Comparison of ENCODE assay signal across 1 cellular context in the genomic region with DNA sequence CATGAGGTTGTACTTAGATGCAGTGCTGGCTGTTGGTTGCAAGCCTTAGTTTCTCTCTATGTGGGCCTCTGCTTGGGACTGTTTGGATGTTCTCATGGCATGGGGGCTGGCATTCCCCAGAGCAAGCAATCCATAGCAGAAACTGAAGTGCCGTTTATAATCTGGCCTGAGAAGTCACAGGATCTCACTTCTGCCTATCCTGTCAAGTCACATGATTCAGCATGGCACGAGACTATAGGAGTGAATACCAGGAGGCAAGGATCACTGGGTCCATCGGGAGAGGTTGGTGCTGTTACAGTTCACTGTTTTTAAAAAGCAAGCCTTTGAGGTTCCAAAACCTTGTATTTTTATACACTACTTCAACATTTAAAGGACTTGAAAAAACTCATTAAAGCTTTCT.
TF ChIP-seq lines count a peak whose summit lies in the region.

No MANE protein-coding gene starts in this region.

TF ChIP-seq in HepG2, 621 proteins besides CTCF, POLR2A, EP300 and RAD21 (continued from another document):
- TF ChIP-seq ZNF646 (CRISPR knock-in tag; IDR thresholded peaks at IDR 0.05): no peak
- TF ChIP-seq, protein P1, sequence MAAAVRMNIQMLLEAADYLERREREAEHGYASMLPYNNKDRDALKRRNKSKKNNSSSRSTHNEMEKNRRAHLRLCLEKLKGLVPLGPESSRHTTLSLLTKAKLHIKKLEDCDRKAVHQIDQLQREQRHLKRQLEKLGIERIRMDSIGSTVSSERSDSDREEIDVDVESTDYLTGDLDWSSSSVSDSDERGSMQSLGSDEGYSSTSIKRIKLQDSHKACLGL (CRISPR knock-in tag; IDR thresholded peaks at IDR 0.05): no peak
- no peak for TF ChIP-seq TBX3 (IDR thresholded peaks at IDR 0.05; ENCODE audit: borderline replicate concordance)
- TF ChIP-seq KLF12 (CRISPR knock-in tag; IDR thresholded peaks at IDR 0.05; ENCODE audit: borderline replicate concordance): no peak
- TF ChIP-seq, protein P2, sequence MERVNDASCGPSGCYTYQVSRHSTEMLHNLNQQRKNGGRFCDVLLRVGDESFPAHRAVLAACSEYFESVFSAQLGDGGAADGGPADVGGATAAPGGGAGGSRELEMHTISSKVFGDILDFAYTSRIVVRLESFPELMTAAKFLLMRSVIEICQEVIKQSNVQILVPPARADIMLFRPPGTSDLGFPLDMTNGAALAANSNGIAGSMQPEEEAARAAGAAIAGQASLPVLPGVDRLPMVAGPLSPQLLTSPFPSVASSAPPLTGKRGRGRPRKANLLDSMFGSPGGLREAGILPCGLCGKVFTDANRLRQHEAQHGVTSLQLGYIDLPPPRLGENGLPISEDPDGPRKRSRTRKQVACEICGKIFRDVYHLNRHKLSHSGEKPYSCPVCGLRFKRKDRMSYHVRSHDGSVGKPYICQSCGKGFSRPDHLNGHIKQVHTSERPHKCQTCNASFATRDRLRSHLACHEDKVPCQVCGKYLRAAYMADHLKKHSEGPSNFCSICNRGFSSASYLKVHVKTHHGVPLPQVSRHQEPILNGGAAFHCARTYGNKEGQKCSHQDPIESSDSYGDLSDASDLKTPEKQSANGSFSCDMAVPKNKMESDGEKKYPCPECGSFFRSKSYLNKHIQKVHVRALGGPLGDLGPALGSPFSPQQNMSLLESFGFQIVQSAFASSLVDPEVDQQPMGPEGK (CRISPR knock-in tag; IDR thresholded peaks at IDR 0.05): no peak
- TF ChIP-seq, protein P3, sequence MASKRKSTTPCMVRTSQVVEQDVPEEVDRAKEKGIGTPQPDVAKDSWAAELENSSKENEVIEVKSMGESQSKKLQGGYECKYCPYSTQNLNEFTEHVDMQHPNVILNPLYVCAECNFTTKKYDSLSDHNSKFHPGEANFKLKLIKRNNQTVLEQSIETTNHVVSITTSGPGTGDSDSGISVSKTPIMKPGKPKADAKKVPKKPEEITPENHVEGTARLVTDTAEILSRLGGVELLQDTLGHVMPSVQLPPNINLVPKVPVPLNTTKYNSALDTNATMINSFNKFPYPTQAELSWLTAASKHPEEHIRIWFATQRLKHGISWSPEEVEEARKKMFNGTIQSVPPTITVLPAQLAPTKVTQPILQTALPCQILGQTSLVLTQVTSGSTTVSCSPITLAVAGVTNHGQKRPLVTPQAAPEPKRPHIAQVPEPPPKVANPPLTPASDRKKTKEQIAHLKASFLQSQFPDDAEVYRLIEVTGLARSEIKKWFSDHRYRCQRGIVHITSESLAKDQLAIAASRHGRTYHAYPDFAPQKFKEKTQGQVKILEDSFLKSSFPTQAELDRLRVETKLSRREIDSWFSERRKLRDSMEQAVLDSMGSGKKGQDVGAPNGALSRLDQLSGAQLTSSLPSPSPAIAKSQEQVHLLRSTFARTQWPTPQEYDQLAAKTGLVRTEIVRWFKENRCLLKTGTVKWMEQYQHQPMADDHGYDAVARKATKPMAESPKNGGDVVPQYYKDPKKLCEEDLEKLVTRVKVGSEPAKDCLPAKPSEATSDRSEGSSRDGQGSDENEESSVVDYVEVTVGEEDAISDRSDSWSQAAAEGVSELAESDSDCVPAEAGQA (IDR thresholded peaks at IDR 0.05; ENCODE audit: low read depth): no peak
- TF ChIP-seq, protein P3 (CRISPR knock-in tag; IDR thresholded peaks at IDR 0.05; ENCODE audit: borderline replicate concordance): no peak
TF ChIP-seq in HepG2: peak in this region for 0.
